Comparison of ENCODE assay signal across 6 cellular contexts in the genomic region with DNA sequence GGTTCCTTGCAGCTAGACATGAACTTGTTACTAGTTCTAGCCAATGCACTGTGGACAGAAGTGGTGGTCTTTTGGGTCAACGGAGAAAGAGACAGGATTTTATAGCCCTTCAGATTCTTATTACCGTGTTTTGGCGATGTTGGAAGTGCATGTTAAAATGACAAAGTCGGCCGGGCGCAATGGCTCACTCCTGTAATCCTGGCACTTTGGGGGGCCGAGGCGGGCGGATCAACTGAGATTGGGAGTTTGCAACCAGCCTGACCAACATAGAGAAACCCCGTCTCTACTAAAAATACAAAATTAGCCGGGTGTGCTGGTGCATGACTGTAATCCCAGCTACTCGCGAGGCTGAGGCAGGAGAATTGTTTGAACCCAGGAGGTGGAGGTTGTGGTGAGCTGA.
"Had no signal": no experiment of that assay in that cellular context is flagged by ENCODE, and none has a peak within 500 bp of the region (broad histone marks: within the 10 kb centered on the region; RNA-seq: fewer than 3 reads in every experiment).

No MANE protein-coding gene starts in this region.

- ATAC-seq: HepG2, K562 had no signal

- H3K27ac ChIP-seq: HL-60 had no signal

- H3K4me3 ChIP-seq: K562 had no signal

- DNase-seq: IMR-90, KBM-7, KG1 had no signal
